1 cellular context compared by ENCODE assay signal in the genomic region with DNA sequence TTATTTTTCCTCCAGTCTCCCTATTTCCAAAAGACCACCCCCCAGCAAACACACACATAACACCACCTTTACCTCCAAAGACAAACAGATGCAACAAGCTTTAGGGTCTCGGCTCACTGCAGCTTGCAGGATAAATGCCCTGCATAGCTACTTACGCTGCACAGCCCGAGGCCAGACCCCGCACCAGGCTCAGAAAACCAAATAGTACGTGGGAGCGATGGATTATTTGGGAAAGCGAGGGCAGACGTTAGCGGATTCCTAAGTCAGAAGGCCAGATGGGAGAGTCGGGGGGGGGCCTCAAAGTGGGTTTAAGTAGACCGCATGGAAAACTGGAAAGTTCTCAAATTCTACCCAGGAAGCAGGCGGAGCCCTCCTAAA.
TF ChIP-seq lines count a peak whose summit lies in the region.

No MANE protein-coding gene starts in this region.

TF ChIP-seq in WTC11, 78 proteins besides CTCF, POLR2A, EP300 and RAD21 (continued from another document):
- TF ChIP-seq HMGXB4 (CRISPR knock-in tag; IDR thresholded peaks at IDR 0.05) (no peak), GABPB1 (CRISPR knock-in tag; IDR thresholded peaks at IDR 0.05) (no peak), NR3C1 (CRISPR knock-in tag; conservative IDR thresholded peaks at IDR 0.05; ENCODE audit: low read depth) (no peak), ZNF232 (CRISPR knock-in tag; IDR thresholded peaks at IDR 0.05) (no peak), SP1 (CRISPR knock-in tag; conservative IDR thresholded peaks at IDR 0.05) (no peak), ZMAT4 (CRISPR knock-in tag; IDR thresholded peaks at IDR 0.05) (no peak), ERG (CRISPR knock-in tag; IDR thresholded peaks at IDR 0.05) (no peak), JUN (CRISPR knock-in tag; IDR thresholded peaks at IDR 0.05) (no peak), ZNF396 (CRISPR knock-in tag; IDR thresholded peaks at IDR 0.05; ENCODE audit: borderline replicate concordance) (no peak)
- TF ChIP-seq, protein P1, sequence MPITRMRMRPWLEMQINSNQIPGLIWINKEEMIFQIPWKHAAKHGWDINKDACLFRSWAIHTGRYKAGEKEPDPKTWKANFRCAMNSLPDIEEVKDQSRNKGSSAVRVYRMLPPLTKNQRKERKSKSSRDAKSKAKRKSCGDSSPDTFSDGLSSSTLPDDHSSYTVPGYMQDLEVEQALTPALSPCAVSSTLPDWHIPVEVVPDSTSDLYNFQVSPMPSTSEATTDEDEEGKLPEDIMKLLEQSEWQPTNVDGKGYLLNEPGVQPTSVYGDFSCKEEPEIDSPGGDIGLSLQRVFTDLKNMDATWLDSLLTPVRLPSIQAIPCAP (CRISPR knock-in tag; IDR thresholded peaks at IDR 0.05): no peak
- TF ChIP-seq, protein P2, sequence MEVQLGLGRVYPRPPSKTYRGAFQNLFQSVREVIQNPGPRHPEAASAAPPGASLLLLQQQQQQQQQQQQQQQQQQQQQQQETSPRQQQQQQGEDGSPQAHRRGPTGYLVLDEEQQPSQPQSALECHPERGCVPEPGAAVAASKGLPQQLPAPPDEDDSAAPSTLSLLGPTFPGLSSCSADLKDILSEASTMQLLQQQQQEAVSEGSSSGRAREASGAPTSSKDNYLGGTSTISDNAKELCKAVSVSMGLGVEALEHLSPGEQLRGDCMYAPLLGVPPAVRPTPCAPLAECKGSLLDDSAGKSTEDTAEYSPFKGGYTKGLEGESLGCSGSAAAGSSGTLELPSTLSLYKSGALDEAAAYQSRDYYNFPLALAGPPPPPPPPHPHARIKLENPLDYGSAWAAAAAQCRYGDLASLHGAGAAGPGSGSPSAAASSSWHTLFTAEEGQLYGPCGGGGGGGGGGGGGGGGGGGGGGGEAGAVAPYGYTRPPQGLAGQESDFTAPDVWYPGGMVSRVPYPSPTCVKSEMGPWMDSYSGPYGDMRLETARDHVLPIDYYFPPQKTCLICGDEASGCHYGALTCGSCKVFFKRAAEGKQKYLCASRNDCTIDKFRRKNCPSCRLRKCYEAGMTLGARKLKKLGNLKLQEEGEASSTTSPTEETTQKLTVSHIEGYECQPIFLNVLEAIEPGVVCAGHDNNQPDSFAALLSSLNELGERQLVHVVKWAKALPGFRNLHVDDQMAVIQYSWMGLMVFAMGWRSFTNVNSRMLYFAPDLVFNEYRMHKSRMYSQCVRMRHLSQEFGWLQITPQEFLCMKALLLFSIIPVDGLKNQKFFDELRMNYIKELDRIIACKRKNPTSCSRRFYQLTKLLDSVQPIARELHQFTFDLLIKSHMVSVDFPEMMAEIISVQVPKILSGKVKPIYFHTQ (CRISPR knock-in tag; IDR thresholded peaks at IDR 0.05): no peak
